In the genomic region with DNA sequence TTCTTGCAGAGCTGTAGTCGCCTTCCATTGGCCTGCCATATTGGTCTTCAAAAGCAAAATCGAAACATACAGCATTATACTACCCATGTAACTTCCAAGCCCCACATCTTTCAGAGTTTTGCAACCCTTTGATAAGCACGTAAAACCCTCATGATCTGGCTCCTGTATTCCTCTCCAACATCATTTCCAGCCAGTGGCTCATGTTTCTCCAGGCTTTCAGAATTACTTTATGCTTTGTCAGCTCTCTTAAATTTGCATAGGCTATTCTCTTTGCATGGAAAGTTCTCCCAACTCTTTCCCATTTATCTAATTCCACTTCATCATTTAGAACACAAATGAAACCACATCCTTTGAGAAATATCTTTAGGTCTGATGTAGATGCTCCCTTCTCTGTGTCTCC, we compare ENCODE assay signal across 17 cellular contexts.
DNase-seq lines count a peak whose midpoint lies in the region; ATAC-seq and TF ChIP-seq lines count a peak whose summit lies in the region.
"Had no signal": no experiment of that assay in that cellular context is flagged by ENCODE, and none has a peak within 500 bp of the region (broad histone marks: within the 10 kb centered on the region; RNA-seq: fewer than 3 reads in every experiment).

No MANE protein-coding gene starts in this region.

- TF ChIP-seq CTCF in left ventricle myocardium inferior (IDR thresholded peaks at IDR 0.05; ENCODE audit: borderline replicate concordance) = no peak

- H3K27ac ChIP-seq in left ventricle myocardium inferior (replicated peaks) (no peak overlapping the region), caudate nucleus (ENCODE audit: low read depth, low read length) (no peak overlapping the region)

- H3K4me1 ChIP-seq in left ventricle myocardium inferior = no peaks in the 10 kb centered on the region
- H3K4me1 ChIP-seq: BE2C had no signal

- no peaks in the 10 kb centered on the region for H3K9me3 ChIP-seq in left ventricle myocardium inferior (replicated peaks)
- H3K9me3 ChIP-seq: BE2C had no signal

- intact Hi-C loops in Right ventricle myocardium superior (cut with DNase I) = no loop called here
- intact Hi-C loops in left ventricle myocardium inferior (cut with micrococcal nuclease) = no loop called here

- H3K27me3 ChIP-seq in left ventricle myocardium inferior (ENCODE audit: low read depth) = no peaks in the 10 kb centered on the region

- ATAC-seq in Right ventricle myocardium superior (ENCODE audit: poor library complexity) = peak; percentile 43
- ATAC-seq: GM23338 had no signal

- no peaks in the 10 kb centered on the region for H3K36me3 ChIP-seq in left ventricle myocardium inferior
- H3K36me3 ChIP-seq: BE2C had no signal

- DNase-seq in Right ventricle myocardium superior = no peak
- no peak for DNase-seq in left ventricle myocardium inferior
- peak; percentile 54 to 57 for DNase-seq in NCI-H526 (lab: John Stamatoyannopoulos, UW)
- peak; percentile 61 for DNase-seq in amniotic epithelial cell (ENCODE audit: low read depth)
- DNase-seq in GDM1 (lab: John Stamatoyannopoulos, UW) = no peak
- no peak for DNase-seq in caudate nucleus (lab: John Stamatoyannopoulos, UW)
- DNase-seq: ACHN; BE2C; C1 segment of cervical spinal cord; CD4-positive, CD25-positive, alpha-beta regulatory T cell; CD8-positive, alpha-beta memory T cell; COR-L47; DMS 273 treated with DMSO at 0.1 percent for 48 hours; DND-41; EL; HCEC 1CT had no signal

- no peak overlapping the region for H3K4me3 ChIP-seq in left ventricle myocardium inferior
- H3K4me3 ChIP-seq: GM23338 had no signal

Comparison
In these comparisons a context has a peak if more than half of its experiments do, and no peak if none do; other contexts are left out.
1. DNase-seq: peak in NCI-H526 (2 of 2) and amniotic epithelial cell (single experiment); none in Right ventricle myocardium superior (single experiment), left ventricle myocardium inferior (single experiment), GDM1 (single experiment) and caudate nucleus (0 of 61).